Comparison of ENCODE assay signal across 16 cellular contexts in the genomic region with DNA sequence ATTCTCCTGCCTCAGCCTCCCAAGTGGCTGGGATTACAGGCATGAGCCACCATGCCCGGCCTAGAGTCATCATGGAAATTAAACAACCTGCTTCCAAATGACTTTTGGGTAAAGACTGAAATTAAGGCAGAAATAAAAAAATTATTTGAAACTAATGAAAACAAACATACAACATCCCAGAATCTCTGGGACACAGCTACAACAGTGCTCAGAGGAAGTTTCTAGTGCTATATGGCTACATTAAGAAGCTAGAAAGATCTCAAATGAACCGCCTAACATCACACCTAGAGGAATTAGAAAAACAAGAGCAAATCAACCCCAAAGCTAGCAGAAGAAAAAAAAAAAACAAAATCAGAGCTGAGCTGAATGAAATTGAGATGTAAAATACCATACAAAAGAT. TPM values are rescaled to one million over a fixed set of nuclear protein-coding genes. Genes with fewer than 3 reads are reported as not detected.
A peak's percentile ranks its signal among the peaks of the same experiment; 100 is the strongest.
DNase-seq lines count a peak whose midpoint lies in the region; ATAC-seq, FAIRE-seq and TF ChIP-seq lines count a peak whose summit lies in the region.
"Not testable (repeated sequence)": the region's sequence is repeated elsewhere in the genome, so short reads cannot be mapped to it uniquely, and the experiment has no call there.
"Had no signal": no experiment of that assay in that cellular context is flagged by ENCODE, and none has a peak within 500 bp of the region (broad histone marks: within the 10 kb centered on the region; RNA-seq: fewer than 3 reads in every experiment).

No MANE protein-coding gene starts in this region.

- not testable (repeated sequence) for FAIRE-seq in A549 (lab: Jason Lieb, UNC)

- not testable (repeated sequence) for H3K36me3 Mint-ChIP-seq in activated CD8-positive, alpha-beta T cell treated with anti-CD3 and anti-CD28 coated beads, Interleukin-2, amount 10 ng/mL, durations not matched to agents 7 days and 5 days (ENCODE audit: low read depth); osteocyte (ENCODE audit: unreplicated experiment)

- not testable (repeated sequence) for H3K4me3 Mint-ChIP-seq in activated CD8-positive, alpha-beta T cell treated with anti-CD3 and anti-CD28 coated beads, Interleukin-2, amount 10 ng/mL, durations not matched to agents 7 days and 5 days; osteocyte (ENCODE audit: unreplicated experiment)

- not testable (repeated sequence) for TF ChIP-seq EP300 in A549 (IDR thresholded peaks at IDR 0.05)

- H3K27ac Mint-ChIP-seq in activated CD8-positive, alpha-beta T cell treated with anti-CD3 and anti-CD28 coated beads, Interleukin-2, amount 10 ng/mL, durations not matched to agents 7 days and 5 days; osteocyte (ENCODE audit: unreplicated experiment): not testable (repeated sequence)

- not testable (repeated sequence) for ATAC-seq in A549; activated CD8-positive, alpha-beta T cell treated with anti-CD3 and anti-CD28 coated beads, Interleukin-2, amount 10 ng/mL, durations not matched to agents 7 days and 5 days; lung (ENCODE audit: insufficient read depth, low FRiP score)

- TF ChIP-seq POLR2A in A549 (IDR thresholded peaks at IDR 0.05; ENCODE audit: low read length); testis (IDR thresholded peaks at IDR 0.05): not testable (repeated sequence)

- not testable (repeated sequence) for H3K4me3 ChIP-seq in A549, lung, testis

- WGBS in A549 (ENCODE audit: missing lambda C conversion rate): 43% methylated on average over 1 of the region's 2 CpGs
- WGBS in lung, 2 donors: 93 to 94% methylated on average over 1 of the region's 2 CpGs
- 63 to 76% methylated on average over 1 to 2 of the region's 2 CpGs for WGBS in testis, 2 donors

- H3K9me3 Mint-ChIP-seq in activated CD8-positive, alpha-beta T cell treated with anti-CD3 and anti-CD28 coated beads, Interleukin-2, amount 10 ng/mL, durations not matched to agents 7 days and 5 days (ENCODE audit: insufficient read depth); osteocyte (ENCODE audit: unreplicated experiment): not testable (repeated sequence)

- not testable (repeated sequence) for H3K27me3 ChIP-seq in lung (ENCODE audit: control insufficient read depth, insufficient read depth); testis

- not testable (repeated sequence) for TF ChIP-seq CTCF in A549 (IDR thresholded peaks at IDR 0.05); lung (IDR thresholded peaks at IDR 0.05; ENCODE audit: control extremely low read depth, extremely low read depth); osteocyte (IDR thresholded peaks at IDR 0.05); testis (IDR thresholded peaks at IDR 0.05)

- not testable (repeated sequence) for H3K9me3 ChIP-seq in A549; lung (ENCODE audit: control insufficient read depth in 2 of 2, insufficient read depth in 1 of 2, low read length in 1 of 2); testis

- not testable (repeated sequence) for H3K27me3 Mint-ChIP-seq in activated CD8-positive, alpha-beta T cell treated with anti-CD3 and anti-CD28 coated beads, Interleukin-2, amount 10 ng/mL, durations not matched to agents 7 days and 5 days (ENCODE audit: low read depth); osteocyte (ENCODE audit: unreplicated experiment)

- not testable (repeated sequence) for DNase-seq in A549 (ENCODE audit: low read depth in 1 of 2, low spot score in 1 of 2)
- peak; percentile 27 for DNase-seq in activated CD8-positive, alpha-beta T cell treated with anti-CD3 and anti-CD28 coated beads, Interleukin-2, amount 10 ng/mL, durations not matched to agents 7 days and 5 days
- DNase-seq in lung (ENCODE audit: low spot score) (peak; percentile 28), osteocyte (ENCODE audit: extremely low spot score, unreplicated experiment) (peak; percentile 72), testis (peak; percentile 11), ureter (ENCODE audit: low spot score) (peak; percentile 19)

- not testable (repeated sequence) for H3K4me1 Mint-ChIP-seq in activated CD8-positive, alpha-beta T cell treated with anti-CD3 and anti-CD28 coated beads, Interleukin-2, amount 10 ng/mL, durations not matched to agents 7 days and 5 days (ENCODE audit: low read depth); osteocyte (ENCODE audit: unreplicated experiment)

- not testable (repeated sequence) for H3K4me1 ChIP-seq in A549; lung (ENCODE audit: control insufficient read depth in 2 of 2, insufficient read depth in 2 of 2, low read length in 2 of 2); testis

- not testable (repeated sequence) for H3K36me3 ChIP-seq in lung (ENCODE audit: control insufficient read depth in 2 of 2, insufficient read depth in 2 of 2, low read length in 2 of 2); testis (ENCODE audit: low read depth, missing control alignments)

- not testable (repeated sequence) for H3K4me2 ChIP-seq in A549

- CTCF ChIA-PET in A549 (lab: Yijun Ruan, JAX); activated CD8-positive, alpha-beta T cell treated with anti-CD3 and anti-CD28 coated beads, Interleukin-2, amount 10 ng/mL, durations not matched to agents 7 days and 5 days (lab: Charles Lee): not testable (repeated sequence)

- not testable (repeated sequence) for TF ChIP-seq RAD21 in A549 (conservative IDR thresholded peaks at IDR 0.05 in 1 of 2, IDR thresholded peaks at IDR 0.05 in 1 of 2)

- intact Hi-C loops in testis (cut with DNase I; ENCODE audit: low total_unique reads): not testable (repeated sequence)

- H3K27ac ChIP-seq in A549; lung (ENCODE audit: low read depth in 1 of 2, low read length in 1 of 2); testis: not testable (repeated sequence)

- POLR2A ChIA-PET in A549 (lab: Yijun Ruan, JAX); activated CD8-positive, alpha-beta T cell treated with anti-CD3 and anti-CD28 coated beads, Interleukin-2, amount 10 ng/mL, durations not matched to agents 7 days and 5 days (lab: Charles Lee): not testable (repeated sequence)

TF ChIP-seq in A549, 52 proteins besides CTCF, POLR2A, EP300 and RAD21:
- TF ChIP-seq RNF2 (IDR thresholded peaks at IDR 0.05; ENCODE audit: borderline replicate concordance, low read depth): peak; percentile 51; the same call in 1 of the 2 replicates

RNA-seq across cellular contexts. Expression of a gene that starts 24.1 kb away (rescaled TPM):
- polyA plus RNA-seq in A549 (2011; rRNA removed) (not detected in 2 replicates), A549 (2017; fragmentation: RNase III; extraction: RNeasy Plus Mini Kit Qiagen cat#74134 plus additional on column Dnase treatment) (not detected in 3 replicates), lung (under 1 TPM in 1 of 2 donors, not detected in 1; 0.01 TPM), testis (ENCODE audit: insufficient read depth, low read depth, low replicate concordance) (2.3 TPM)
- not detected in 2 replicates for polyA plus RNA-seq in A549 (2012; cell fraction: cytosol; rRNA removed)
- polyA plus RNA-seq in A549 (2012; cell fraction: nucleus; rRNA removed): not detected in 2 replicates
- polyA minus RNA-seq in A549 (2011; rRNA and poly(A)+ RNA removed): not detected in 2 replicates
- not detected for total RNA-seq in activated CD8-positive, alpha-beta T cell treated with anti-CD3 and anti-CD28 coated beads, Interleukin-2, amount 10 ng/mL, durations not matched to agents 7 days and 5 days
- total RNA-seq in lung (under 1 TPM in 1 of 2 donors, not detected in 1; 0.15 TPM), osteocyte (not detected in 2 replicates), testis (1 to 10 TPM in 1 of 2 donors, under 1 TPM in 1; 0.24 to 1.2 TPM), ureter (0.75 TPM)
- total RNA-seq: A172; A673; CD4-positive, alpha-beta memory T cell; CD4-positive, CD25-positive, alpha-beta regulatory T cell; CD8-positive, alpha-beta memory T cell; Daoy; G401 had no signal
- polyA plus RNA-seq: AG04450; CD14-positive monocyte; CD4-positive, alpha-beta memory T cell; CD4-positive, CD25-positive, alpha-beta regulatory T cell; CD8-positive, alpha-beta memory T cell; GM12878 had no signal

RNA-seq across cellular contexts. Expression of a gene that starts 51.2 kb away (rescaled TPM):
- not detected in 2 replicates for polyA plus RNA-seq in A549 (2011; rRNA removed)
- polyA plus RNA-seq in A549 (2012; cell fraction: cytosol; rRNA removed): not detected in 2 replicates
- polyA plus RNA-seq in A549 (2012; cell fraction: nucleus; rRNA removed): not detected in 2 replicates
- polyA plus RNA-seq in A549 (2017; fragmentation: RNase III; extraction: RNeasy Plus Mini Kit Qiagen cat#74134 plus additional on column Dnase treatment): not detected in 3 replicates
- polyA minus RNA-seq in A549 (2011; rRNA and poly(A)+ RNA removed): not detected in 2 replicates
- not detected for total RNA-seq in activated CD8-positive, alpha-beta T cell treated with anti-CD3 and anti-CD28 coated beads, Interleukin-2, amount 10 ng/mL, durations not matched to agents 7 days and 5 days
- total RNA-seq in lung: not detected
- not detected for polyA plus RNA-seq in lung
- not detected in 2 replicates for total RNA-seq in osteocyte
- total RNA-seq in testis: under 1 TPM; 0.37 to 0.63 TPM
- polyA plus RNA-seq in testis (ENCODE audit: insufficient read depth, low read depth, low replicate concordance): 0.53 TPM
- total RNA-seq in ureter: not detected
- total RNA-seq: A172; A673; CD4-positive, alpha-beta memory T cell; CD4-positive, CD25-positive, alpha-beta regulatory T cell; CD8-positive, alpha-beta memory T cell; Daoy; G401; GM12878 had no signal
- polyA plus RNA-seq: AG04450; CD14-positive monocyte; CD4-positive, alpha-beta memory T cell; CD4-positive, CD25-positive, alpha-beta regulatory T cell; CD8-positive, alpha-beta memory T cell; GM12878 had no signal
